In the genomic region with DNA sequence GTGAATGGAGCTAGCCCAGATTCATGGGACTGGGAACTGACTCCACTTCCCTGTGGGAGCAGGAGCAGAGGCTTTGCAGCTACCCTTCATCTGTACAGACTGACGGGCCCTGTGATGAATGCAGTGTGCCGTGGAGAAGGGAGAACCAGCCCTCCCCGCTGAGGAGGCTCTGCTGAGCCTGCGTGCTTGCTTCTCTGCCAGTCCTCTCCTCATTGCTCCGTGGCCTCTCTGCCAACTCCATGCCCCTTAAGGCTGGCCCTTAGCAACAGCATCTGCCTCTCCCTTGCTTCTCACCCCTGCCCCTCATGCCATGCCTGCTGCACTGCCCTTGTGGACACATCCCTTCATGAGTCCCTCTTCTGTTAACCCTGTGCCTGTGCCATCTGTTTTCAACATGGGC, we compare ENCODE assay signal across 2 cellular contexts.
TF ChIP-seq lines count a peak whose summit lies in the region.

No MANE protein-coding gene starts in this region.

TF ChIP-seq in H1, 55 proteins besides CTCF, POLR2A, EP300 and RAD21:
- TF ChIP-seq, protein P1, sequence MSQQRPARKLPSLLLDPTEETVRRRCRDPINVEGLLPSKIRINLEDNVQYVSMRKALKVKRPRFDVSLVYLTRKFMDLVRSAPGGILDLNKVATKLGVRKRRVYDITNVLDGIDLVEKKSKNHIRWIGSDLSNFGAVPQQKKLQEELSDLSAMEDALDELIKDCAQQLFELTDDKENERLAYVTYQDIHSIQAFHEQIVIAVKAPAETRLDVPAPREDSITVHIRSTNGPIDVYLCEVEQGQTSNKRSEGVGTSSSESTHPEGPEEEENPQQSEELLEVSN (IDR thresholded peaks at IDR 0.05) = no peak
- TF ChIP-seq YY1 (IDR thresholded peaks at IDR 0.05; ENCODE audit: low read depth, low read length) (no peak), EGR1 (IDR thresholded peaks at IDR 0.05; ENCODE audit: borderline replicate concordance, low read depth, low read length) (no peak), HDAC6 (IDR thresholded peaks at IDR 0.05; ENCODE audit: low read depth, low read length) (no peak), SRF (IDR thresholded peaks at IDR 0.05; ENCODE audit: low read depth, low read length) (no peak), TBP (IDR thresholded peaks at IDR 0.05; ENCODE audit: low read depth, low read length) (no peak), SUZ12 (IDR thresholded peaks at IDR 0.05; ENCODE audit: low read length) (no peak)

TF ChIP-seq in WTC11, 78 proteins besides CTCF, POLR2A, EP300 and RAD21:
- no peak for TF ChIP-seq GRHL2 (CRISPR knock-in tag; IDR thresholded peaks at IDR 0.05; ENCODE audit: insufficient replicate concordance, severe bottlenecking)
- no peak for TF ChIP-seq EMX1 (CRISPR knock-in tag; IDR thresholded peaks at IDR 0.05)
- no peak for TF ChIP-seq ZNF416 (CRISPR knock-in tag; IDR thresholded peaks at IDR 0.05)
- TF ChIP-seq, protein P2, sequence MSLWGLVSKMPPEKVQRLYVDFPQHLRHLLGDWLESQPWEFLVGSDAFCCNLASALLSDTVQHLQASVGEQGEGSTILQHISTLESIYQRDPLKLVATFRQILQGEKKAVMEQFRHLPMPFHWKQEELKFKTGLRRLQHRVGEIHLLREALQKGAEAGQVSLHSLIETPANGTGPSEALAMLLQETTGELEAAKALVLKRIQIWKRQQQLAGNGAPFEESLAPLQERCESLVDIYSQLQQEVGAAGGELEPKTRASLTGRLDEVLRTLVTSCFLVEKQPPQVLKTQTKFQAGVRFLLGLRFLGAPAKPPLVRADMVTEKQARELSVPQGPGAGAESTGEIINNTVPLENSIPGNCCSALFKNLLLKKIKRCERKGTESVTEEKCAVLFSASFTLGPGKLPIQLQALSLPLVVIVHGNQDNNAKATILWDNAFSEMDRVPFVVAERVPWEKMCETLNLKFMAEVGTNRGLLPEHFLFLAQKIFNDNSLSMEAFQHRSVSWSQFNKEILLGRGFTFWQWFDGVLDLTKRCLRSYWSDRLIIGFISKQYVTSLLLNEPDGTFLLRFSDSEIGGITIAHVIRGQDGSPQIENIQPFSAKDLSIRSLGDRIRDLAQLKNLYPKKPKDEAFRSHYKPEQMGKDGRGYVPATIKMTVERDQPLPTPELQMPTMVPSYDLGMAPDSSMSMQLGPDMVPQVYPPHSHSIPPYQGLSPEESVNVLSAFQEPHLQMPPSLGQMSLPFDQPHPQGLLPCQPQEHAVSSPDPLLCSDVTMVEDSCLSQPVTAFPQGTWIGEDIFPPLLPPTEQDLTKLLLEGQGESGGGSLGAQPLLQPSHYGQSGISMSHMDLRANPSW (CRISPR knock-in tag; conservative IDR thresholded peaks at IDR 0.05; ENCODE audit: low read depth) = no peak
- TF ChIP-seq CREM (CRISPR knock-in tag; IDR thresholded peaks at IDR 0.05) = no peak
- TF ChIP-seq NFYB (CRISPR knock-in tag; conservative IDR thresholded peaks at IDR 0.05; ENCODE audit: low read depth) = no peak
- TF ChIP-seq RORB (CRISPR knock-in tag; IDR thresholded peaks at IDR 0.05) = no peak
- no peak for TF ChIP-seq CBFB (CRISPR knock-in tag; IDR thresholded peaks at IDR 0.05; ENCODE audit: low read depth)
- TF ChIP-seq, protein P3, sequence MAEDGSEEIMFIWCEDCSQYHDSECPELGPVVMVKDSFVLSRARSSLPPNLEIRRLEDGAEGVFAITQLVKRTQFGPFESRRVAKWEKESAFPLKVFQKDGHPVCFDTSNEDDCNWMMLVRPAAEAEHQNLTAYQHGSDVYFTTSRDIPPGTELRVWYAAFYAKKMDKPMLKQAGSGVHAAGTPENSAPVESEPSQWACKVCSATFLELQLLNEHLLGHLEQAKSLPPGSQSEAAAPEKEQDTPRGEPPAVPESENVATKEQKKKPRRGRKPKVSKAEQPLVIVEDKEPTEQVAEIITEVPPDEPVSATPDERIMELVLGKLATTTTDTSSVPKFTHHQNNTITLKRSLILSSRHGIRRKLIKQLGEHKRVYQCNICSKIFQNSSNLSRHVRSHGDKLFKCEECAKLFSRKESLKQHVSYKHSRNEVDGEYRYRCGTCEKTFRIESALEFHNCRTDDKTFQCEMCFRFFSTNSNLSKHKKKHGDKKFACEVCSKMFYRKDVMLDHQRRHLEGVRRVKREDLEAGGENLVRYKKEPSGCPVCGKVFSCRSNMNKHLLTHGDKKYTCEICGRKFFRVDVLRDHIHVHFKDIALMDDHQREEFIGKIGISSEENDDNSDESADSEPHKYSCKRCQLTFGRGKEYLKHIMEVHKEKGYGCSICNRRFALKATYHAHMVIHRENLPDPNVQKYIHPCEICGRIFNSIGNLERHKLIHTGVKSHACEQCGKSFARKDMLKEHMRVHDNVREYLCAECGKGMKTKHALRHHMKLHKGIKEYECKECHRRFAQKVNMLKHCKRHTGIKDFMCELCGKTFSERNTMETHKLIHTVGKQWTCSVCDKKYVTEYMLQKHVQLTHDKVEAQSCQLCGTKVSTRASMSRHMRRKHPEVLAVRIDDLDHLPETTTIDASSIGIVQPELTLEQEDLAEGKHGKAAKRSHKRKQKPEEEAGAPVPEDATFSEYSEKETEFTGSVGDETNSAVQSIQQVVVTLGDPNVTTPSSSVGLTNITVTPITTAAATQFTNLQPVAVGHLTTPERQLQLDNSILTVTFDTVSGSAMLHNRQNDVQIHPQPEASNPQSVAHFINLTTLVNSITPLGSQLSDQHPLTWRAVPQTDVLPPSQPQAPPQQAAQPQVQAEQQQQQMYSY (CRISPR knock-in tag; IDR thresholded peaks at IDR 0.05) = no peak
- no peak for TF ChIP-seq GTF2I (CRISPR knock-in tag; conservative IDR thresholded peaks at IDR 0.05)
- no peak for TF ChIP-seq SP1 (CRISPR knock-in tag; conservative IDR thresholded peaks at IDR 0.05)
- no peak for TF ChIP-seq SOX15 (CRISPR knock-in tag; IDR thresholded peaks at IDR 0.05)
- no peak for TF ChIP-seq MXD4 (CRISPR knock-in tag; IDR thresholded peaks at IDR 0.05; ENCODE audit: borderline replicate concordance)
